Comparison of ENCODE assay signal across 21 cellular contexts in the genomic region with DNA sequence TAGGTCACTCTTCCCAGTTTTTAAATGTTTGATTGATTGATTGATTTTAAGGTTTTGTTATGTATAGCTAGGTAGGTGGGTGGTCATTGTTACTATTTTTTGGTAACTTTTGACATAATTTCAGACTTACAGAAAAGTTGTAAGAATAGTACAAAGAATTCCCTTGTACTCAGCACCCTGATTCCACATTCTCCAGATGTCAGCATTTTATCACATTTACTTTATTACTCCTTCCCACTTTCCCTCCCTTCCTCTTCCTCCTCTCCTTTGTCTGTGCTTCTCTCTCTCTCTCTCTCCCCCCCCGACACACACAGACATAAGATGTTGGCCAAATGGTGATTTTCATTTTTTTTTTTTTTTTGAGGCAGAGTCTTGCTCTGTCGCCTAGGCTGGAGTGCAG.
"Had no signal": no experiment of that assay in that cellular context is flagged by ENCODE, and none has a peak within 500 bp of the region (broad histone marks: within the 10 kb centered on the region; RNA-seq: fewer than 3 reads in every experiment).

No MANE protein-coding gene starts in this region.

- DNase-seq: effector memory CD4-positive, alpha-beta T cell; glutamatergic neuron; islet precursor cell; mammary epithelial cell; mucosa of descending colon; natural killer cell; posterior cingulate gyrus; spleen; stimulated activated CD4-positive, alpha-beta T cell treated with anti-CD3 and anti-CD28 coated beads, Interleukin-15, amount 100 ng/mL, for 24 hours; stimulated activated CD4-positive, alpha-beta T cell treated with anti-CD3 and anti-CD28 coated beads, Interleukin-1b, Interleukin-23, amount 100 ng/mL, for 48 hours; stimulated activated CD4-positive, alpha-beta T cell treated with anti-CD3 and anti-CD28 coated beads, Interleukin-4, amount 100 ng/mL, for 24 hours; stimulated activated naive CD4-positive, alpha-beta T cell; tibial artery; upper lobe of left lung; uterus had no signal

- H3K4me3 ChIP-seq: esophagus muscularis mucosa, gastroesophageal sphincter, mucosa of descending colon, spleen, tibial artery, upper lobe of left lung, uterus had no signal

- H3K4me3 Mint-ChIP-seq: natural killer cell, neural crest cell had no signal

- H3K9me3 Mint-ChIP-seq: natural killer cell, neural crest cell had no signal

- H3K4me1 Mint-ChIP-seq: natural killer cell, neural crest cell had no signal

- ATAC-seq: gastroesophageal sphincter, left lobe of liver, mucosa of descending colon, natural killer cell, sciatic nerve had no signal

- H3K27ac ChIP-seq: epithelial cell of prostate, esophagus muscularis mucosa, gastroesophageal sphincter, spleen, tibial artery, upper lobe of left lung, uterus had no signal

- H3K9me3 ChIP-seq: esophagus muscularis mucosa, gastroesophageal sphincter, mucosa of descending colon, spleen, tibial artery, upper lobe of left lung, uterus had no signal

- H3K27me3 ChIP-seq: esophagus muscularis mucosa, gastroesophageal sphincter, spleen, tibial artery, upper lobe of left lung, uterus had no signal

- H3K27ac Mint-ChIP-seq: natural killer cell had no signal

- H3K36me3 ChIP-seq: uterus had no signal

- H3K4me1 ChIP-seq: esophagus muscularis mucosa, gastroesophageal sphincter, tibial artery, upper lobe of left lung, uterus had no signal
